21 cellular contexts compared by ENCODE assay signal in the genomic region with DNA sequence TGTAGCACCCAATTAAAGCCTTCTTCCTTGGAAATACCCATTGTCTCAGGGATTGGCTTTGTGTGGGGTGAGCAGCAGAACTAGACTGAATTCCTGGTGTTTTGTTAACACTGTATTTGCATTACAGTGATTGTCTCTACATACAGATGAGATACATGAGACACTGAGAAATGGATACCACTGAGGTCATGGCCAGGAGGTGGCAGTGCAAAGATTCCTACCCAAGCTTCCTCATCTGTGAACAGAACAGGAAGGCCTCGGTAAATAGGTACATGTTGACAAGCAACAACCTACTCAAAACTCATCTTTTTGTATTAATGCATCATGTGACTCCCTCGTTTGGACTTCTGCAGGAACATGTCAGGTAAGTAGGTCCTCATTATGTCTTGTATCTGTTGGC.
DNase-seq lines count a peak whose midpoint lies in the region; ATAC-seq and TF ChIP-seq lines count a peak whose summit lies in the region.
"Had no signal": no experiment of that assay in that cellular context is flagged by ENCODE, and none has a peak within 500 bp of the region (broad histone marks: within the 10 kb centered on the region; RNA-seq: fewer than 3 reads in every experiment).

No MANE protein-coding gene starts in this region.

- H3K9me3 ChIP-seq in BE2C (no peaks in the 10 kb centered on the region), heart right ventricle (peaks cover 0 to 11% (median 0%) of the 10 kb centered on the region in 11 donors)
- H3K9me3 ChIP-seq: HAP-1, SK-N-SH had no signal

- WGBS in heart right ventricle, 2 donors: 74 to 86% methylated on average over 2 of the region's 2 CpGs

- DNase-seq in DMS53 (lab: John Stamatoyannopoulos, UW) (peak; percentile 61), OCI-M1 (lab: John Stamatoyannopoulos, UW) (peak; percentile 18), BE2C (no peak), heart right ventricle (no peak)
- no peak for DNase-seq in activated naive CD4-positive, alpha-beta T cell treated with Interleukin-2 at 50 U/mL for 16 hours
- DNase-seq in stimulated activated naive CD4-positive, alpha-beta T cell treated with Interleukin-2 at 50 U/mL for 16 hours (lab: John Stamatoyannopoulos, UW): no peak
- DNase-seq: AML-193; Calu3; CD4-positive, alpha-beta T cell; DMS79 treated with DMSO at 0.1 percent for 48 hours; GDM1; NCI-H1417 treated with DMSO at 0.1 percent for 48 hours; NCI-H2029; NCI-H510A; PC-9; SK-N-SH had no signal

- H3K4me3 ChIP-seq in BE2C (ENCODE audit: low read depth, low read length): no peak overlapping the region
- H3K4me3 ChIP-seq in heart right ventricle: no peak overlapping the region
- H3K4me3 ChIP-seq: HAP-1, PC-9 had no signal

- ATAC-seq in esophagus mucosa (peak; percentile 66), heart right ventricle (no peak)

- H3K36me3 ChIP-seq in BE2C: no peaks in the 10 kb centered on the region
- no peaks in the 10 kb centered on the region for H3K36me3 ChIP-seq in heart right ventricle
- H3K36me3 ChIP-seq: HAP-1 had no signal

- H3K27me3 ChIP-seq in BE2C (no peaks in the 10 kb centered on the region), heart right ventricle (no peaks in the 10 kb centered on the region)

- H3K27ac ChIP-seq in heart right ventricle: no peak overlapping the region
- H3K27ac ChIP-seq: HL-60, KMS-11, PC-9 had no signal

- intact Hi-C loops in heart right ventricle (cut with DNase I): no loop called here

- TF ChIP-seq CTCF in LNCAP (IDR thresholded peaks at IDR 0.05) (0 out of 2 replicates have a peak, but pooled peaks have one; percentile 15), BE2C (IDR thresholded peaks at IDR 0.05; ENCODE audit: low read depth, low read length) (no peak), heart right ventricle (IDR thresholded peaks at IDR 0.05) (no peak)

- H3K4me1 ChIP-seq in BE2C: no peaks in the 10 kb centered on the region
- peaks cover 0 to 3% (median 0%) of the 10 kb centered on the region in 9 donors for H3K4me1 ChIP-seq in heart right ventricle
- H3K4me1 ChIP-seq: HAP-1 had no signal

Comparison
In these comparisons a context has a peak if more than half of its experiments do, and no peak if none do; other contexts are left out.
1. DNase-seq: peak in DMS53 (single experiment) and OCI-M1 (single experiment); none in activated naive CD4-positive, alpha-beta T cell treated with Interleukin-2 at 50 U/mL for 16 hours (single experiment), BE2C (single experiment), stimulated activated naive CD4-positive, alpha-beta T cell treated with Interleukin-2 at 50 U/mL for 16 hours (single experiment) and heart right ventricle (0 of 2).